ENCODE assay signal across 1 cellular context in the genomic region with DNA sequence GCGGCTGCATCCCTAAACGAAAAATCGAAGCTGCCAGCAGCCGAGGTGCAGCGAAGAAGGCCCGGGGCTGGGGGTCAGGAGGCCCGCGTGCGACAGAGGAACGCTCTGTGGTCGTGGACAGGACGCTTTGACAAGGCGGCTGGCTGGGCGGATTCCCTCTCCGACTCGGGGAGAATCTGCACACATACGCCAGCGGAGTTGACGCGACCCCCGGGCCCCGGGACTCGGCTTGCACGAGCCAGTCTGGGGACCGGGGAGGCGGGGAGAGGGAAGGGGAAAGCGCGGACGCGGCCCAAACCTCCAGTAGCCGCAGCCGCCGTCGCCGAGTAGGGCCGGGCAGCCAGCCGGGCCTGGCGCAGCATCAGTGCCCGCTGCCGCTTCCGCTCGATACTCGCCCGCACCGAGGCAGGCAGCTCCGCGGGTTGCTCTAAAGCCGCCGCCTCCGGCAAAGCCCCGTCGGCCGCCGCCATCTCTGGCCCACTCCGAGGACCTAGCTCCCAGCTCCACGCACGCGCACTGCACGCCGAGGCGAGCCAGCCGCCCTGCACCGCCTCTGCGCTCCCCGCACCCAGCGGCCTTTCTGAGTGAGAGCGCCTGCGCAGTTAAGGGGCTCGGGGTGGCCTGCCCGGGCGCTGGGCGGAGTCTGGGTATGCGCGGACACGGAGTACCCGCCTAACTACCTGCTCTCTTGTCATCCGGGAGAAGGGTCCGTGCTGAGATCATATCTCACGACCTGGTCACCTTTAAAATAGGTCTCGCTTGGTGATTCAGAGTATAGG.
TF ChIP-seq lines count a peak whose summit lies in the region.

A gene (minus strand): TSS at position 518 of the 779 bp plus-strand sequence. CDS start 48 bp downstream, at position 470.

TF ChIP-seq in HepG2, 621 proteins besides CTCF, POLR2A, EP300 and RAD21 (continued from another document and continues in another):
- TF ChIP-seq, protein P1, sequence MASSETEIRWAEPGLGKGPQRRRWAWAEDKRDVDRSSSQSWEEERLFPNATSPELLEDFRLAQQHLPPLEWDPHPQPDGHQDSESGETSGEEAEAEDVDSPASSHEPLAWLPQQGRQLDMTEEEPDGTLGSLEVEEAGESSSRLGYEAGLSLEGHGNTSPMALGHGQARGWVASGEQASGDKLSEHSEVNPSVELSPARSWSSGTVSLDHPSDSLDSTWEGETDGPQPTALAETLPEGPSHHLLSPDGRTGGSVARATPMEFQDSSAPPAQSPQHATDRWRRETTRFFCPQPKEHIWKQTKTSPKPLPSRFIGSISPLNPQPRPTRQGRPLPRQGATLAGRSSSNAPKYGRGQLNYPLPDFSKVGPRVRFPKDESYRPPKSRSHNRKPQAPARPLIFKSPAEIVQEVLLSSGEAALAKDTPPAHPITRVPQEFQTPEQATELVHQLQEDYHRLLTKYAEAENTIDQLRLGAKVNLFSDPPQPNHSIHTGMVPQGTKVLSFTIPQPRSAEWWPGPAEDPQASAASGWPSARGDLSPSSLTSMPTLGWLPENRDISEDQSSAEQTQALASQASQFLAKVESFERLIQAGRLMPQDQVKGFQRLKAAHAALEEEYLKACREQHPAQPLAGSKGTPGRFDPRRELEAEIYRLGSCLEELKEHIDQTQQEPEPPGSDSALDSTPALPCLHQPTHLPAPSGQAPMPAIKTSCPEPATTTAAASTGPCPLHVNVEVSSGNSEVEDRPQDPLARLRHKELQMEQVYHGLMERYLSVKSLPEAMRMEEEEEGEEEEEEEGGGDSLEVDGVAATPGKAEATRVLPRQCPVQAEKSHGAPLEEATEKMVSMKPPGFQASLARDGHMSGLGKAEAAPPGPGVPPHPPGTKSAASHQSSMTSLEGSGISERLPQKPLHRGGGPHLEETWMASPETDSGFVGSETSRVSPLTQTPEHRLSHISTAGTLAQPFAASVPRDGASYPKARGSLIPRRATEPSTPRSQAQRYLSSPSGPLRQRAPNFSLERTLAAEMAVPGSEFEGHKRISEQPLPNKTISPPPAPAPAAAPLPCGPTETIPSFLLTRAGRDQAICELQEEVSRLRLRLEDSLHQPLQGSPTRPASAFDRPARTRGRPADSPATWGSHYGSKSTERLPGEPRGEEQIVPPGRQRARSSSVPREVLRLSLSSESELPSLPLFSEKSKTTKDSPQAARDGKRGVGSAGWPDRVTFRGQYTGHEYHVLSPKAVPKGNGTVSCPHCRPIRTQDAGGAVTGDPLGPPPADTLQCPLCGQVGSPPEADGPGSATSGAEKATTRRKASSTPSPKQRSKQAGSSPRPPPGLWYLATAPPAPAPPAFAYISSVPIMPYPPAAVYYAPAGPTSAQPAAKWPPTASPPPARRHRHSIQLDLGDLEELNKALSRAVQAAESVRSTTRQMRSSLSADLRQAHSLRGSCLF (CRISPR knock-in tag; IDR thresholded peaks at IDR 0.05; ENCODE audit: borderline replicate concordance): no peak
- 0 out of 2 replicates have a peak, but pooled peaks have one; percentile 13 for TF ChIP-seq ELF1 (CRISPR knock-in tag; IDR thresholded peaks at IDR 0.05)
- TF ChIP-seq, protein P2, sequence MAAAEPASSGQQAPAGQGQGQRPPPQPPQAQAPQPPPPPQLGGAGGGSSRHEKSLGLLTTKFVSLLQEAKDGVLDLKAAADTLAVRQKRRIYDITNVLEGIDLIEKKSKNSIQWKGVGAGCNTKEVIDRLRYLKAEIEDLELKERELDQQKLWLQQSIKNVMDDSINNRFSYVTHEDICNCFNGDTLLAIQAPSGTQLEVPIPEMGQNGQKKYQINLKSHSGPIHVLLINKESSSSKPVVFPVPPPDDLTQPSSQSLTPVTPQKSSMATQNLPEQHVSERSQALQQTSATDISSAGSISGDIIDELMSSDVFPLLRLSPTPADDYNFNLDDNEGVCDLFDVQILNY (CRISPR knock-in tag; conservative IDR thresholded peaks at IDR 0.05): no peak; the same call in 1 of the 2 replicates
- no peak for TF ChIP-seq CHD4 (IDR thresholded peaks at IDR 0.05; ENCODE audit: borderline replicate concordance, low read length)
- no peak for TF ChIP-seq BRCA1 (CRISPR knock-in tag; IDR thresholded peaks at IDR 0.05)
- peak; percentile 77; the same call in 1 of the 2 replicates for TF ChIP-seq TSC22D2 (CRISPR knock-in tag; IDR thresholded peaks at IDR 0.05; ENCODE audit: borderline replicate concordance)
- TF ChIP-seq ZNF577 (CRISPR knock-in tag; IDR thresholded peaks at IDR 0.05; ENCODE audit: borderline replicate concordance, low read depth): no peak
- TF ChIP-seq ZNF788 (CRISPR knock-in tag; IDR thresholded peaks at IDR 0.05; ENCODE audit: borderline replicate concordance): peak; percentile 38; the same call in 1 of the 2 replicates
- no peak for TF ChIP-seq ZNF235 (CRISPR knock-in tag; IDR thresholded peaks at IDR 0.05; ENCODE audit: borderline replicate concordance)
- peak; percentile 42; the same call in 1 of the 2 replicates for TF ChIP-seq SP4 (CRISPR knock-in tag; IDR thresholded peaks at IDR 0.05)
- peak; percentile 95 for TF ChIP-seq ZNF543 (CRISPR knock-in tag; IDR thresholded peaks at IDR 0.05)
- no peak for TF ChIP-seq TCF7L2 (IDR thresholded peaks at IDR 0.05; ENCODE audit: low read depth, low read length)
- TF ChIP-seq, protein P3, sequence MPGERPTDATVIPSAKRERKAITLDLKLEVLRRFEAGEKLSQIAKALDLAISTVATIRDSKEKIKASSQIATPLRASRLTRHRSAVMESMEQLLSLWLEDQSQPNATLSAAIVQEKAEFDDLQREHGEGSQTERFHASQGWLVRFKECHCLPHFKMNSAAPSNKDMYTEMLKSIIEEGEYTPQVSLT (CRISPR knock-in tag; IDR thresholded peaks at IDR 0.05; ENCODE audit: borderline replicate concordance, low read depth): no peak
- no peak for TF ChIP-seq ZNF605 (CRISPR knock-in tag; IDR thresholded peaks at IDR 0.05)
- peak; percentile 97 for TF ChIP-seq ZFX (CRISPR knock-in tag; IDR thresholded peaks at IDR 0.05; ENCODE audit: low read depth)
- TF ChIP-seq TGIF2 (CRISPR knock-in tag; IDR thresholded peaks at IDR 0.05): peak; percentile 62; the same call in 1 of the 2 replicates
- TF ChIP-seq CHCHD3 (CRISPR knock-in tag; IDR thresholded peaks at IDR 0.05): 0 out of 2 replicates have a peak, but pooled peaks have one; percentile 52
- TF ChIP-seq ARHGAP35 (CRISPR knock-in tag; IDR thresholded peaks at IDR 0.05; ENCODE audit: borderline replicate concordance): peak; percentile 47; the same call in 1 of the 2 replicates
- TF ChIP-seq, protein P4, sequence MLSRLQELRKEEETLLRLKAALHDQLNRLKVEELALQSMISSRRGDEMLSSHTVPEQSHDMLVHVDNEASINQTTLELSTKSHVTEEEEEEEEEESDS (CRISPR knock-in tag; IDR thresholded peaks at IDR 0.05; ENCODE audit: borderline replicate concordance): no peak
- no peak for TF ChIP-seq ZNF484 (CRISPR knock-in tag; IDR thresholded peaks at IDR 0.05; ENCODE audit: borderline replicate concordance, low read depth)
- TF ChIP-seq POLR2AphosphoS2 (IDR thresholded peaks at IDR 0.05; ENCODE audit: low read depth, low read length): no peak
- TF ChIP-seq NFE2L1 (CRISPR knock-in tag; IDR thresholded peaks at IDR 0.05; ENCODE audit: borderline replicate concordance): no peak; the same call in 1 of the 2 replicates
- TF ChIP-seq, protein P5, sequence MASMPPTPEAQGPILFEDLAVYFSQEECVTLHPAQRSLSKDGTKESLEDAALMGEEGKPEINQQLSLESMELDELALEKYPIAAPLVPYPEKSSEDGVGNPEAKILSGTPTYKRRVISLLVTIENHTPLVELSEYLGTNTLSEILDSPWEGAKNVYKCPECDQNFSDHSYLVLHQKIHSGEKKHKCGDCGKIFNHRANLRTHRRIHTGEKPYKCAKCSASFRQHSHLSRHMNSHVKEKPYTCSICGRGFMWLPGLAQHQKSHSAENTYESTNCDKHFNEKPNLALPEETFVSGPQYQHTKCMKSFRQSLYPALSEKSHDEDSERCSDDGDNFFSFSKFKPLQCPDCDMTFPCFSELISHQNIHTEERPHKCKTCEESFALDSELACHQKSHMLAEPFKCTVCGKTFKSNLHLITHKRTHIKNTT (CRISPR knock-in tag; IDR thresholded peaks at IDR 0.05): no peak
- TF ChIP-seq U2AF1 (optimal IDR thresholded peaks at IDR 0.05; ENCODE audit: low read depth, low read length): no peak
- no peak for TF ChIP-seq GPN1 (CRISPR knock-in tag; IDR thresholded peaks at IDR 0.05; ENCODE audit: borderline replicate concordance)
- TF ChIP-seq NFATC3 (CRISPR knock-in tag; IDR thresholded peaks at IDR 0.05): 0 out of 2 replicates have a peak, but pooled peaks have one; percentile 62
- no peak; the same call in 1 of the 2 replicates for TF ChIP-seq ZNF546 (CRISPR knock-in tag; conservative IDR thresholded peaks at IDR 0.05)
- no peak for TF ChIP-seq KDM6A (CRISPR knock-in tag; IDR thresholded peaks at IDR 0.05; ENCODE audit: low read depth)
- TF ChIP-seq DNMT3B (CRISPR knock-in tag; conservative IDR thresholded peaks at IDR 0.05): no peak
- TF ChIP-seq, protein P6, sequence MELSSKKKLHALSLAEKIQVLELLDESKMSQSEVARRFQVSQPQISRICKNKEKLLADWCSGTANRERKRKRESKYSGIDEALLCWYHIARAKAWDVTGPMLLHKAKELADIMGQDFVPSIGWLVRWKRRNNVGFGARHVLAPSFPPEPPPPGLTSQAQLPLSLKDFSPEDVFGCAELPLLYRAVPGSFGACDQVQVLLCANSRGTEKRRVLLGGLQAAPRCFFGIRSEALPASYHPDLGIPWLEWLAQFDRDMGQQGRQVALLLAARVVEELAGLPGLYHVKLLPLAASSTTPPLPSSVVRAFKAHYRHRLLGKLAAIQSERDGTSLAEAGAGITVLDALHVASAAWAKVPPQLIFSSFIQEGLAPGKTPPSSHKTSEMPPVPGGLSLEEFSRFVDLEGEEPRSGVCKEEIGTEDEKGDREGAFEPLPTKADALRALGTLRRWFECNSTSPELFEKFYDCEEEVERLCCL (CRISPR knock-in tag; IDR thresholded peaks at IDR 0.05; ENCODE audit: borderline replicate concordance): no peak
- TF ChIP-seq, protein P7, sequence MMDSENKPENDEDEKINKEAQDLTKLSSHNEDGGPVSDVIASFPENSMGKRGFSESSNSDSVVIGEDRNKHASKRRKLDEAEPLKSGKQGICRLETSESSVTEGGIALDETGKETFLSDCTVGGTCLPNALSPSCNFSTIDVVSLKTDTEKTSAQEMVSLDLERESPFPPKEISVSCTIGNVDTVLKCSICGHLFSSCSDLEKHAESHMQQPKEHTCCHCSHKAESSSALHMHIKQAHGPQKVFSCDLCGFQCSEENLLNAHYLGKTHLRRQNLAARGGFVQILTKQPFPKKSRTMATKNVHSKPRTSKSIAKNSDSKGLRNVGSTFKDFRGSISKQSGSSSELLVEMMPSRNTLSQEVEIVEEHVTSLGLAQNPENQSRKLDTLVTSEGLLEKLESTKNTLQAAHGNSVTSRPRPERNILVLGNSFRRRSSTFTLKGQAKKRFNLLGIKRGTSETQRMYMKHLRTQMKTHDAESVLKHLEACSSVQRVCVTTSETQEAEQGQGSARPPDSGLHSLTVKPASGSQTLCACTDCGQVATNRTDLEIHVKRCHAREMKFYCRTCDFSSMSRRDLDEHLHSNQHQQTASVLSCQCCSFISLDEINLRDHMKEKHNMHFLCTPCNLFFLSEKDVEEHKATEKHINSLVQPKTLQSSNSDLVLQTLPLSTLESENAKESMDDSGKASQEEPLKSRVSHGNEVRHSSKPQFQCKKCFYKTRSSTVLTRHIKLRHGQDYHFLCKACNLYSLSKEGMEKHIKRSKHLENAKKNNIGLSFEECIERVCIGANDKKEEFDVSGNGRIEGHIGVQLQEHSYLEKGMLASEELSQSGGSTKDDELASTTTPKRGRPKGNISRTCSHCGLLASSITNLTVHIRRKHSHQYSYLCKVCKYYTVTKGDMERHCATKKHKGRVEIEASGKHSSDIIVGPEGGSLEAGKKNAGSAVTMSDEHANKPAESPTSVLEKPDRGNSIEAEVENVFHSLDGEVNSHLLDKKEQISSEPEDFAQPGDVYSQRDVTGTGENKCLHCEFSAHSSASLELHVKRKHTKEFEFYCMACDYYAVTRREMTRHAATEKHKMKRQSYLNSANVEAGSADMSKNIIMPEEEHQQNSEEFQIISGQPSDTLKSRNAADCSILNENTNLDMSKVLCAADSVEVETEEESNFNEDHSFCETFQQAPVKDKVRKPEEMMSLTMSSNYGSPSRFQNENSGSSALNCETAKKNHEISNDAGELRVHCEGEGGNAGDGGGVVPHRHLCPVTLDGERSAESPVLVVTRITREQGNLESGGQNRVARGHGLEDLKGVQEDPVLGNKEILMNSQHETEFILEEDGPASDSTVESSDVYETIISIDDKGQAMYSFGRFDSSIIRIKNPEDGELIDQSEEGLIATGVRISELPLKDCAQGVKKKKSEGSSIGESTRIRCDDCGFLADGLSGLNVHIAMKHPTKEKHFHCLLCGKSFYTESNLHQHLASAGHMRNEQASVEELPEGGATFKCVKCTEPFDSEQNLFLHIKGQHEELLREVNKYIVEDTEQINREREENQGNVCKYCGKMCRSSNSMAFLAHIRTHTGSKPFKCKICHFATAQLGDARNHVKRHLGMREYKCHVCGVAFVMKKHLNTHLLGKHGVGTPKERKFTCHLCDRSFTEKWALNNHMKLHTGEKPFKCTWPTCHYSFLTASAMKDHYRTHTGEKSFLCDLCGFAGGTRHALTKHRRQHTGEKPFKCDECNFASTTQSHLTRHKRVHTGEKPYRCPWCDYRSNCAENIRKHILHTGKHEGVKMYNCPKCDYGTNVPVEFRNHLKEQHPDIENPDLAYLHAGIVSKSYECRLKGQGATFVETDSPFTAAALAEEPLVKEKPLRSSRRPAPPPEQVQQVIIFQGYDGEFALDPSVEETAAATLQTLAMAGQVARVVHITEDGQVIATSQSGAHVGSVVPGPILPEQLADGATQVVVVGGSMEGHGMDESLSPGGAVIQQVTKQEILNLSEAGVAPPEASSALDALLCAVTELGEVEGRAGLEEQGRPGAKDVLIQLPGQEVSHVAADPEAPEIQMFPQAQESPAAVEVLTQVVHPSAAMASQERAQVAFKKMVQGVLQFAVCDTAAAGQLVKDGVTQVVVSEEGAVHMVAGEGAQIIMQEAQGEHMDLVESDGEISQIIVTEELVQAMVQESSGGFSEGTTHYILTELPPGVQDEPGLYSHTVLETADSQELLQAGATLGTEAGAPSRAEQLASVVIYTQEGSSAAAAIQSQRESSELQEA (CRISPR knock-in tag; IDR thresholded peaks at IDR 0.05; ENCODE audit: not compliant biosample characterization): peak; percentile 96
- no peak for TF ChIP-seq NR3C1 (CRISPR knock-in tag; IDR thresholded peaks at IDR 0.05)
- TF ChIP-seq, protein P8, sequence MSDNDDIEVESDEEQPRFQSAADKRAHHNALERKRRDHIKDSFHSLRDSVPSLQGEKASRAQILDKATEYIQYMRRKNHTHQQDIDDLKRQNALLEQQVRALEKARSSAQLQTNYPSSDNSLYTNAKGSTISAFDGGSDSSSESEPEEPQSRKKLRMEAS (IDR thresholded peaks at IDR 0.05): peak; percentile 58
- no peak for TF ChIP-seq ZNF296 (CRISPR knock-in tag; conservative IDR thresholded peaks at IDR 0.05)
- peak; percentile 51 for TF ChIP-seq AGO2 (optimal IDR thresholded peaks at IDR 0.05; ENCODE audit: low read depth, low read length)
- TF ChIP-seq, protein P9, sequence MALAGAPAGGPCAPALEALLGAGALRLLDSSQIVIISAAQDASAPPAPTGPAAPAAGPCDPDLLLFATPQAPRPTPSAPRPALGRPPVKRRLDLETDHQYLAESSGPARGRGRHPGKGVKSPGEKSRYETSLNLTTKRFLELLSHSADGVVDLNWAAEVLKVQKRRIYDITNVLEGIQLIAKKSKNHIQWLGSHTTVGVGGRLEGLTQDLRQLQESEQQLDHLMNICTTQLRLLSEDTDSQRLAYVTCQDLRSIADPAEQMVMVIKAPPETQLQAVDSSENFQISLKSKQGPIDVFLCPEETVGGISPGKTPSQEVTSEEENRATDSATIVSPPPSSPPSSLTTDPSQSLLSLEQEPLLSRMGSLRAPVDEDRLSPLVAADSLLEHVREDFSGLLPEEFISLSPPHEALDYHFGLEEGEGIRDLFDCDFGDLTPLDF (CRISPR knock-in tag; IDR thresholded peaks at IDR 0.05): peak; percentile 40; the same call in 1 of the 2 replicates
- no peak for TF ChIP-seq SRF (IDR thresholded peaks at IDR 0.05; ENCODE audit: low read depth, low read length)
